In the genomic region with DNA sequence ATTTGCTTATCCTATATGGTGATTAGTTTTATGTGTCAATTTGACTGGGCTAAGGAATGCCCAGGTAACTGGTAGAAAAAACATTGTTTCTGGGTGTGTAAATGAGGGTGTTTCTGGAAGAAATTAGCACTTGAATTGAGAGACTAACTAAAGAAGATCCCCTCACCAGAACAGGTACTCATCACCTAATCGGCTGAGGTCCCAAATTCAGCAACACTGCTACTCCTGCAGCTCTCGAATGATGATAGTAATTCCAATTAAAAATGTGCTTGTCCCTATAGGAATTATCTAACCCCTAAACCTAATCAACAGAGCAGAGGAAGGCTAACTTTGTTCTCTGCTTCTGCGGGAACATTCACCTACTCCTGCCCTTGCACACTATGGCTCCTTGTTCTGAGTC, we compare ENCODE assay signal across 7 cellular contexts.
"Had no signal": no experiment of that assay in that cellular context is flagged by ENCODE, and none has a peak within 500 bp of the region (broad histone marks: within the 10 kb centered on the region; RNA-seq: fewer than 3 reads in every experiment).

No MANE protein-coding gene starts in this region.

- H3K27ac ChIP-seq: GM23248, HL-60 had no signal

- DNase-seq: GM23248, H7, HCEC 1CT, KBM-7 had no signal

- FAIRE-seq: HepG2 had no signal

- H3K4me3 Mint-ChIP-seq: IgD-negative memory B cell had no signal

- H3K27me3 Mint-ChIP-seq: IgD-negative memory B cell had no signal

- H3K4me1 Mint-ChIP-seq: IgD-negative memory B cell had no signal

- H3K36me3 Mint-ChIP-seq: IgD-negative memory B cell had no signal

- ATAC-seq: HepG2 had no signal

- H3K27ac Mint-ChIP-seq: IgD-negative memory B cell had no signal

- H3K9me3 Mint-ChIP-seq: IgD-negative memory B cell had no signal

- H3K9ac ChIP-seq: GM23248 had no signal

- H3K4me3 ChIP-seq: GM23248 had no signal

- H2AFZ ChIP-seq: GM23248 had no signal
